ENCODE assay signal across 8 cellular contexts in the genomic region with DNA sequence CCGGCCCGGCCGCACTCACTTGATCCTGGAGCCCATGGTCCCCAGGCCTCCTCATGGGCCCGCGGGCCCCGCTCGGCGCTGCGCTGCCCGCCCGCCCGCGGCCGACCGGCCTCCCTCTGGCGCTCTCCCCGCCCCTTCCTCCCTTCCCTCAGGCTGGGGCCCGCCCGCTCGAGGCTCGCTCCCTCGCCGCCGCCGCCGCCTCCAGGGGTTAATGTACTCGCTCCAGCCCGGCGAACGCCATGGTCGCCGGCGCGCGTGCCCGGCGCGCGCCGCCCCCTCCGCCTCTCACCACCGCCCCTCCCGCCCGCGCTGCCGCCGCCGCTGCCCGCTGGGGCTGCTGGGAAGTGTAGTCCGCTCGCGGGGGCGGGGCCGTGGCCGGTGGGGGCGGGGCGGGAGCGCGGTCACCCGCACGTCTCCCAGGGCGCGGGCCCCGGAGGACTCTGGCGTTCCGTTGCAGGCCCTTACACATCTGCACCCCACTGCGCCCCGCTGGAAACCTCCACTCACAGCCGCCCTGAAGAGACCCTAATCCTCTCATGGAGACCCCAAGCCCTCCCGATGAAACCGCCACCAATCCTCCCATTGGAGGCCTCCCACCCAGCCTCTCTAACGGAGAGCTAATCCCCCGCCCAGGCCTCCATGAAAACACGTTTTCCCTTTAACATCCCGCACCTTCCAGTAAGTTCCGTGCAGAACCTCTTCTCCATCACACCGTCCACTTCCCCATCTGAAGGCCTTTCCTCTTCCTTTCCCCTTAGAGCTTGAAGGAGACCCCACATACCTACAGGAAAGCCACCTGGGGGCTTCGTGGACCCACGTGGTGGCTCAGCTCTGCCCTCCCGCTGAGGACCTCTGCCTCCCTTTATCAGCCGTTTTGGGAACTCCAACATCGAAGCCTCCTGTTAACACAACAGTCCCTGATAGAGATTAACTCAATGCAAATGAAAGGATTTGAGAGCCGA. TPM values are rescaled to one million over a fixed set of nuclear protein-coding genes. Genes with fewer than 3 reads are reported as not detected.
A peak's percentile ranks its signal among the peaks of the same experiment; 100 is the strongest.
DNase-seq lines count a peak whose midpoint lies in the region; ATAC-seq and TF ChIP-seq lines count a peak whose summit lies in the region.

A gene with protein sequence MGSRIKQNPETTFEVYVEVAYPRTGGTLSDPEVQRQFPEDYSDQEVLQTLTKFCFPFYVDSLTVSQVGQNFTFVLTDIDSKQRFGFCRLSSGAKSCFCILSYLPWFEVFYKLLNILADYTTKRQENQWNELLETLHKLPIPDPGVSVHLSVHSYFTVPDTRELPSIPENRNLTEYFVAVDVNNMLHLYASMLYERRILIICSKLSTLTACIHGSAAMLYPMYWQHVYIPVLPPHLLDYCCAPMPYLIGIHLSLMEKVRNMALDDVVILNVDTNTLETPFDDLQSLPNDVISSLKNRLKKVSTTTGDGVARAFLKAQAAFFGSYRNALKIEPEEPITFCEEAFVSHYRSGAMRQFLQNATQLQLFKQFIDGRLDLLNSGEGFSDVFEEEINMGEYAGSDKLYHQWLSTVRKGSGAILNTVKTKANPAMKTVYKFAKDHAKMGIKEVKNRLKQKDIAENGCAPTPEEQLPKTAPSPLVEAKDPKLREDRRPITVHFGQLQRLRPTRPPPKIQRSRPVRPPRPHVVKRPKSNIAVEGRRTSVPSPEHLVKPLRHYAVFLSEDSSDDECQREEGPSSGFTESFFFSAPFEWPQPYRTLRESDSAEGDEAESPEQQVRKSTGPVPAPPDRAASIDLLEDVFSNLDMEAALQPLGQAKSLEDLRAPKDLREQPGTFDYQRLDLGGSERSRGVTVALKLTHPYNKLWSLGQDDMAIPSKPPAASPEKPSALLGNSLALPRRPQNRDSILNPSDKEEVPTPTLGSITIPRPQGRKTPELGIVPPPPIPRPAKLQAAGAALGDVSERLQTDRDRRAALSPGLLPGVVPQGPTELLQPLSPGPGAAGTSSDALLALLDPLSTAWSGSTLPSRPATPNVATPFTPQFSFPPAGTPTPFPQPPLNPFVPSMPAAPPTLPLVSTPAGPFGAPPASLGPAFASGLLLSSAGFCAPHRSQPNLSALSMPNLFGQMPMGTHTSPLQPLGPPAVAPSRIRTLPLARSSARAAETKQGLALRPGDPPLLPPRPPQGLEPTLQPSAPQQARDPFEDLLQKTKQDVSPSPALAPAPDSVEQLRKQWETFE (minus strand): TSS at position 257 of the 962 bp plus-strand sequence. CDS start 221 bp downstream, at position 36.

- H3K4me1 ChIP-seq in HUES6 (ENCODE audit: control insufficient read depth, insufficient read depth, low read length) (peaks cover 41% of the 10 kb centered on the region), OCI-LY7 (ENCODE audit: insufficient read depth, low read length, poor library complexity, severe bottlenecking) (peaks cover 46% of the 10 kb centered on the region), mucosa of stomach (ENCODE audit: control insufficient read depth, insufficient read depth, low read length) (peaks cover 51% of the 10 kb centered on the region)

- CTCF ChIA-PET in OCI-LY7 (lab: Charles Lee; ENCODE audit: unreplicated experiment), result no interaction called here

- in situ Hi-C loops in Caki2 (cut with HindIII; ENCODE audit: low pct_unique_long_range_greater_than_20kb, low sequenced_read_pairs), result no loop called here

- BruUV-seq in OCI-LY7 (replicated peaks; lab: Mats Ljungman, UMichigan), result no TSS peak

- H3K36me3 ChIP-seq in HUES6 (ENCODE audit: control insufficient read depth, insufficient read depth, low read length) (no peaks in the 10 kb centered on the region), OCI-LY7 (ENCODE audit: insufficient read depth, low read length) (no peaks in the 10 kb centered on the region), mucosa of stomach (ENCODE audit: control insufficient read depth, insufficient read depth, low read length) (no peaks in the 10 kb centered on the region)

- H3K9ac ChIP-seq in HUES6 (ENCODE audit: low read length) (peak within 1 kb of the TSS; percentile 28), mucosa of stomach (ENCODE audit: low read length) (peak within 1 kb of the TSS; percentile 69)

- H3K27ac ChIP-seq in HUES6 (ENCODE audit: low read depth, low read length) (no peak within 1 kb of the TSS), OCI-LY7 (ENCODE audit: low read depth, low read length, poor library complexity, severe bottlenecking) (peak within 1 kb of the TSS; percentile 62)

- H2AFZ ChIP-seq in OCI-LY7 (ENCODE audit: low read length), result peak within 1 kb of the TSS; percentile 97

- peak; percentile 93 for DNase-seq in Caki2 (ENCODE audit: low read depth)
- DNase-seq in OCI-LY7 (ENCODE audit: low spot score), result peak; percentile 92
- DNase-seq in activated T-cell treated with anti-CD3 and anti-CD28 coated beads for 48 hours (ENCODE audit: low read depth), result peak; percentile 92
- DNase-seq in erythroblast (lab: John Stamatoyannopoulos, UW), result peak; percentile 91 to 95
- DNase-seq in stimulated activated CD8-positive, alpha-beta memory T cell treated with anti-CD3 and anti-CD28 coated beads, Interleukin-4, amount 100 ng/mL, for 48 hours, result peak; percentile 90

- peak within 1 kb of the TSS; percentile 71 for H3K4me2 ChIP-seq in OCI-LY7 (ENCODE audit: low read length)

- H3K27me3 ChIP-seq in HUES6 (ENCODE audit: control insufficient read depth, insufficient read depth, low read length), result peaks cover 8% of the 10 kb centered on the region; the same call in 1 of the 2 replicates
- H3K27me3 ChIP-seq in mucosa of stomach (ENCODE audit: control insufficient read depth, insufficient read depth, low read length), result no peaks in the 10 kb centered on the region

- H3K4me3 ChIP-seq in HUES6 (ENCODE audit: low read depth, low read length), result peak within 1 kb of the TSS; percentile 73
- peak within 1 kb of the TSS; percentile 74 for H3K4me3 ChIP-seq in OCI-LY7 (ENCODE audit: low read depth, low read length, poor library complexity, severe bottlenecking)
- peak within 1 kb of the TSS; percentile 68 for H3K4me3 ChIP-seq in mucosa of stomach (ENCODE audit: low read length)

- ATAC-seq in GM21423 (IDR thresholded peaks at IDR 0.05; ENCODE audit: unreplicated experiment), result peak; percentile 79

- H3K9me3 ChIP-seq in HUES6 (ENCODE audit: control insufficient read depth, insufficient read depth, low read depth, low read length) (no peaks in the 10 kb centered on the region), OCI-LY7 (ENCODE audit: low read length) (no peaks in the 10 kb centered on the region), mucosa of stomach (ENCODE audit: control insufficient read depth, low read length) (no peaks in the 10 kb centered on the region)

- no peak for TF ChIP-seq POLR2A in erythroblast (IDR thresholded peaks at IDR 0.05; ENCODE audit: low read length)

- H4K20me1 ChIP-seq in OCI-LY7 (ENCODE audit: insufficient read depth, low read length), result peaks cover 10% of the 10 kb centered on the region; the same call in 1 of the 2 replicates

- no peak for TF ChIP-seq CTCF in OCI-LY7 (conservative IDR thresholded peaks at IDR 0.05; ENCODE audit: low read length)

- POLR2A ChIA-PET in OCI-LY7 (lab: Charles Lee), result interaction anchor here (1.8 kb wide), 1 partner anchor 10 kb away, joined by 5 read pairs; no protein-coding TSS in a partner anchor

- H3K79me2 ChIP-seq in OCI-LY7 (ENCODE audit: insufficient read depth, low read depth, low read length), result peaks cover 43% of the 10 kb centered on the region

- intact Hi-C loops in OCI-LY7 (cut with micrococcal nuclease; ENCODE audit: unreplicated experiment), result no loop called here

- no peaks in the 10 kb centered on the region for H3K9me2 ChIP-seq in OCI-LY7 (ENCODE audit: insufficient read depth, low read length)

RNA-seq across cellular contexts. Expression of the gene that starts here (rescaled TPM):
- total RNA-seq in Caki2 (2014; rRNA removed; shearing (Covaris generic); ENCODE audit: low replicate concordance), result 11.7 and 14.0 TPM in 2 replicates
- 14.4 and 17.9 TPM in 2 replicates for total RNA-seq in OCI-LY7 (2014; rRNA removed; shearing (Covaris generic))
- total RNA-seq in OCI-LY7 (2022), result 36.3 and 37.0 TPM in 2 replicates
